31 cellular contexts compared by ENCODE assay signal in genomic region chrX:103635436-103635835, GRCh38.
"Had no signal": no experiment of that assay in that cellular context is flagged by ENCODE, and none has a peak within 500 bp of the region (broad histone marks: within the 10 kb centered on the region; RNA-seq: fewer than 3 reads in every experiment).

No MANE protein-coding gene starts in this region.

- H3K36me3 Mint-ChIP-seq: activated CD8-positive, alpha-beta memory T cell treated with anti-CD3 and anti-CD28 coated beads, Interleukin-2, amount 10 ng/mL, durations not matched to agents 7 days and 5 days; activated naive CD4-positive, alpha-beta T cell treated with anti-CD3 and anti-CD28 coated beads, Interleukin-2, amount 50 U/mL, for 24 hours; naive B cell; stimulated activated effector memory CD8-positive, alpha-beta T cell treated with anti-CD3 and anti-CD28 coated beads, Interleukin-12 subunit alpha, Interleukin-12 subunit beta, amount 100 ng/mL, for 72 hours; type B pancreatic cell had no signal

- H3K27ac Mint-ChIP-seq: activated B cell treated with CpG ODN at 0.5 μM for 24 hours; activated CD8-positive, alpha-beta memory T cell treated with anti-CD3 and anti-CD28 coated beads, Interleukin-2, amount 10 ng/mL, durations not matched to agents 7 days and 5 days; activated CD8-positive, alpha-beta T cell treated with anti-CD3 and anti-CD28 coated beads, Interleukin-2, amount 10 ng/mL, durations not matched to agents 7 days and 5 days; activated naive CD4-positive, alpha-beta T cell treated with anti-CD3 and anti-CD28 coated beads, Interleukin-2, amount 50 U/mL, for 24 hours; activated naive CD8-positive, alpha-beta T cell treated with anti-CD3 and anti-CD28 coated beads, Interleukin-2, amount 50 U/mL, for 24 hours; activated T-helper 2 cell treated with anti-CD3 and anti-CD28 coated beads, Interferon-gamma antibody, Interleukin-2, Interleukin-4, amounts not matched to agents 10 μg/mL and 5 μg/mL and 100 μg/mL, durations not matched to agents 14 hours and 24 hours and 36 hours; dendritic cell treated with granulocyte-macrophage colony-stimulating factor and Interleukin-4, amounts not matched to agents 40 ng/mL and 50 ng/mL, for 4 days; endodermal cell; mesothelial cell of epicardium; naive B cell; nephron progenitor cell; stimulated activated effector memory CD8-positive, alpha-beta T cell treated with anti-CD3 and anti-CD28 coated beads, Interleukin-12 subunit alpha, Interleukin-12 subunit beta, amount 100 ng/mL, for 72 hours; stimulated activated naive CD8-positive, alpha-beta T cell treated with anti-CD3 and anti-CD28 coated beads, Interleukin-15, Interleukin-2, amounts not matched to agents 100 ng/mL and 50 ng/mL, for 24 hours; type B pancreatic cell had no signal

- H3K27me3 Mint-ChIP-seq: activated B cell treated with CpG ODN at 0.5 μM for 24 hours; activated CD8-positive, alpha-beta memory T cell treated with anti-CD3 and anti-CD28 coated beads, Interleukin-2, amount 10 ng/mL, durations not matched to agents 7 days and 5 days; activated naive CD4-positive, alpha-beta T cell treated with anti-CD3 and anti-CD28 coated beads, Interleukin-2, amount 50 U/mL, for 24 hours; activated naive CD8-positive, alpha-beta T cell treated with anti-CD3 and anti-CD28 coated beads, Interleukin-2, amount 50 U/mL, for 24 hours; central memory CD8-positive, alpha-beta T cell; dendritic cell treated with granulocyte-macrophage colony-stimulating factor and Interleukin-4, amounts not matched to agents 40 ng/mL and 50 ng/mL, for 4 days; naive B cell; stimulated activated naive CD8-positive, alpha-beta T cell treated with anti-CD3 and anti-CD28 coated beads, Interleukin-15, Interleukin-2, amounts not matched to agents 100 ng/mL and 50 ng/mL, for 24 hours; type B pancreatic cell had no signal

- ATAC-seq: activated CD8-positive, alpha-beta memory T cell treated with anti-CD3 and anti-CD28 coated beads, Interleukin-2, amount 10 ng/mL, durations not matched to agents 7 days and 5 days; activated CD8-positive, alpha-beta T cell treated with anti-CD3 and anti-CD28 coated beads, Interleukin-2, amount 10 ng/mL, durations not matched to agents 7 days and 5 days; activated naive CD8-positive, alpha-beta T cell treated with anti-CD3 and anti-CD28 coated beads, Interleukin-2, amount 50 U/mL, for 24 hours; left colon; sciatic nerve; stimulated activated effector memory CD8-positive, alpha-beta T cell treated with anti-CD3 and anti-CD28 coated beads, Interleukin-12 subunit alpha, Interleukin-12 subunit beta, amount 100 ng/mL, for 72 hours had no signal

- H3K4me1 Mint-ChIP-seq: activated B cell treated with CpG ODN at 0.5 μM for 24 hours; activated CD8-positive, alpha-beta memory T cell treated with anti-CD3 and anti-CD28 coated beads, Interleukin-2, amount 10 ng/mL, durations not matched to agents 7 days and 5 days; activated naive CD4-positive, alpha-beta T cell treated with anti-CD3 and anti-CD28 coated beads, Interleukin-2, amount 50 U/mL, for 24 hours; activated naive CD8-positive, alpha-beta T cell treated with anti-CD3 and anti-CD28 coated beads, Interleukin-2, amount 50 U/mL, for 24 hours; central memory CD8-positive, alpha-beta T cell; naive B cell; stimulated activated effector memory CD8-positive, alpha-beta T cell treated with anti-CD3 and anti-CD28 coated beads, Interleukin-12 subunit alpha, Interleukin-12 subunit beta, amount 100 ng/mL, for 72 hours had no signal

- DNase-seq: activated B cell treated with CpG ODN at 0.5 μM for 24 hours; activated CD8-positive, alpha-beta memory T cell treated with anti-CD3 and anti-CD28 coated beads, Interleukin-2, amount 10 ng/mL, durations not matched to agents 7 days and 5 days; activated CD8-positive, alpha-beta T cell treated with anti-CD3 and anti-CD28 coated beads, Interleukin-2, amount 10 ng/mL, durations not matched to agents 7 days and 5 days; activated naive CD8-positive, alpha-beta T cell treated with anti-CD3 and anti-CD28 coated beads, Interleukin-2, amount 50 U/mL, for 24 hours; activated T-cell treated with anti-CD3 and anti-CD28 coated beads, Interleukin-2, amount 50 U/mL, for 48 hours; amygdala; endodermal cell; islet precursor cell; left colon; naive B cell; nephron progenitor cell; ovary; retina; small intestine; stimulated activated CD4-positive, alpha-beta T cell treated with anti-CD3 and anti-CD28 coated beads, Interleukin-4, amount 100 ng/mL, for 24 hours; uterus had no signal

- H3K36me3 ChIP-seq: breast epithelium, esophagus muscularis mucosa, neutrophil, ovary, prostate gland, thoracic aorta, uterus had no signal

- H3K9me3 Mint-ChIP-seq: activated B cell treated with CpG ODN at 0.5 μM for 24 hours; activated naive CD4-positive, alpha-beta T cell treated with anti-CD3 and anti-CD28 coated beads, Interleukin-2, amount 50 U/mL, for 24 hours; activated naive CD8-positive, alpha-beta T cell treated with anti-CD3 and anti-CD28 coated beads, Interleukin-2, amount 50 U/mL, for 24 hours; activated T-helper 2 cell treated with anti-CD3 and anti-CD28 coated beads, Interferon-gamma antibody, Interleukin-2, Interleukin-4, amounts not matched to agents 10 μg/mL and 5 μg/mL and 100 μg/mL, durations not matched to agents 14 hours and 24 hours and 36 hours; central memory CD8-positive, alpha-beta T cell; dendritic cell treated with granulocyte-macrophage colony-stimulating factor and Interleukin-4, amounts not matched to agents 40 ng/mL and 50 ng/mL, for 4 days; endodermal cell; naive B cell; nephron progenitor cell; stimulated activated effector memory CD8-positive, alpha-beta T cell treated with anti-CD3 and anti-CD28 coated beads, Interleukin-12 subunit alpha, Interleukin-12 subunit beta, amount 100 ng/mL, for 72 hours; stimulated activated naive CD8-positive, alpha-beta T cell treated with anti-CD3 and anti-CD28 coated beads, Interleukin-15, Interleukin-2, amounts not matched to agents 100 ng/mL and 50 ng/mL, for 24 hours; type B pancreatic cell had no signal

- H3K27me3 ChIP-seq: esophagus muscularis mucosa, neutrophil, ovary, uterus had no signal

- FAIRE-seq: frontal cortex, small intestine had no signal

- H3K4me3 ChIP-seq: breast epithelium, esophagus muscularis mucosa, ovary, prostate gland, thoracic aorta, uterus had no signal

- H3K4me3 Mint-ChIP-seq: activated B cell treated with CpG ODN at 0.5 μM for 24 hours; activated CD8-positive, alpha-beta memory T cell treated with anti-CD3 and anti-CD28 coated beads, Interleukin-2, amount 10 ng/mL, durations not matched to agents 7 days and 5 days; activated CD8-positive, alpha-beta T cell treated with anti-CD3 and anti-CD28 coated beads, Interleukin-2, amount 10 ng/mL, durations not matched to agents 7 days and 5 days; activated naive CD4-positive, alpha-beta T cell treated with anti-CD3 and anti-CD28 coated beads, Interleukin-2, amount 50 U/mL, for 24 hours; activated naive CD8-positive, alpha-beta T cell treated with anti-CD3 and anti-CD28 coated beads, Interleukin-2, amount 50 U/mL, for 24 hours; central memory CD8-positive, alpha-beta T cell; dendritic cell treated with granulocyte-macrophage colony-stimulating factor and Interleukin-4, amounts not matched to agents 40 ng/mL and 50 ng/mL, for 4 days; endodermal cell; mesothelial cell of epicardium; nephron progenitor cell; stimulated activated effector memory CD8-positive, alpha-beta T cell treated with anti-CD3 and anti-CD28 coated beads, Interleukin-12 subunit alpha, Interleukin-12 subunit beta, amount 100 ng/mL, for 72 hours; stimulated activated naive CD8-positive, alpha-beta T cell treated with anti-CD3 and anti-CD28 coated beads, Interleukin-15, Interleukin-2, amounts not matched to agents 100 ng/mL and 50 ng/mL, for 24 hours; type B pancreatic cell had no signal
